Comparison of ENCODE assay signal across 25 cellular contexts in the genomic region with DNA sequence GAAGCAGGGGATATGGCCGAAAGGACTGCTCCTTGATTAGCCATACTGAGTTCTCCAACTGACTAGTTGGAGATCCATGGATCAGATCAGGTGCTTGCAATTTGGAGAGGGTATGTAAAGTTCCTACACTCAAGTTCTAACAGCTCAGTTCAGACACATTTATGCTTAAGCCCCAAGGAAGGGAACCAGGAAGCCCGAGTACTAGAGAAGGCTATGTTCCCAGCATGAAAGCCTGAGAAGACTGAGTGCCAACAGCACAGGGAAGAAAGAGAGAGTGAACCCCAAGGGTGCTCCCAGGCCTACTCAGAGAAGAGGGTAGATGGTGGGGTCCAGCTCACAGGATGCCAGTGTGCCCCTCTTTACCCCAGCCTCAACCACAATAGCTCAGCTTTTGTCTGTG.
"Had no signal": no experiment of that assay in that cellular context is flagged by ENCODE, and none has a peak within 500 bp of the region (broad histone marks: within the 10 kb centered on the region; RNA-seq: fewer than 3 reads in every experiment).

No MANE protein-coding gene starts in this region.

- H3K4me3 ChIP-seq: esophagus squamous epithelium, mucosa of descending colon, prostate gland, smooth muscle cell, tibial artery, uterus had no signal

- DNase-seq: activated CD4-positive, alpha-beta T cell treated with anti-CD3 and anti-CD28 coated beads, Interleukin-2, amount 10 ng/mL, durations not matched to agents 7 days and 5 days; activated CD4-positive, CD25-positive, alpha-beta regulatory T cell; activated CD8-positive, alpha-beta memory T cell treated with anti-CD3 and anti-CD28 coated beads, Interleukin-2, amount 50 U/mL, for 4 hours; activated CD8-positive, alpha-beta T cell treated with anti-CD3 and anti-CD28 coated beads, Interleukin-2, amount 10 ng/mL, durations not matched to agents 7 days and 5 days; activated effector memory CD4-positive, alpha-beta T cell treated with Interleukin-2 at 50 U/mL for 16 hours; activated naive CD4-positive, alpha-beta T cell treated with anti-CD3 and anti-CD28 coated beads, Interleukin-2, amount 50 U/mL, for 16 hours; activated T-cell treated with anti-CD3 and anti-CD28 coated beads, Interleukin-2, amount 50 U/mL, for 48 hours; aorta; cerebellar nuclear complex; effector memory CD4-positive, alpha-beta T cell; esophagus squamous epithelium; left colon; mucosa of descending colon; naive B cell; SK-N-SH; stimulated activated CD4-positive, alpha-beta T cell treated with anti-CD3 and anti-CD28 coated beads, Interleukin-4, amount 100 ng/mL, for 24 hours; T-cell; tibial artery; uterus had no signal

- H3K27me3 Mint-ChIP-seq: dendritic cell treated with granulocyte-macrophage colony-stimulating factor and Interleukin-4, amounts not matched to agents 40 ng/mL and 50 ng/mL, for 4 days had no signal

- H3K27ac ChIP-seq: esophagus squamous epithelium, prostate gland, tibial artery, uterus had no signal

- H3K4me1 ChIP-seq: prostate gland, uterus had no signal

- H3K4me1 Mint-ChIP-seq: activated CD4-positive, alpha-beta T cell treated with anti-CD3 and anti-CD28 coated beads, Interleukin-2, amount 10 ng/mL, durations not matched to agents 7 days and 5 days; neural crest cell; stimulated activated effector memory CD8-positive, alpha-beta T cell treated with anti-CD3 and anti-CD28 coated beads, Interleukin-12 subunit alpha, Interleukin-12 subunit beta, amount 100 ng/mL, for 72 hours; T-cell had no signal

- H3K36me3 ChIP-seq: esophagus squamous epithelium, prostate gland, tibial artery, uterus had no signal

- H3K27me3 ChIP-seq: esophagus squamous epithelium, tibial artery, uterus had no signal

- ATAC-seq: activated CD8-positive, alpha-beta T cell treated with anti-CD3 and anti-CD28 coated beads, Interleukin-2, amount 10 ng/mL, durations not matched to agents 7 days and 5 days; left colon; mucosa of descending colon; sciatic nerve; stimulated activated effector memory CD8-positive, alpha-beta T cell treated with anti-CD3 and anti-CD28 coated beads, Interleukin-12 subunit alpha, Interleukin-12 subunit beta, amount 100 ng/mL, for 72 hours; T-cell had no signal

- H3K4me2 ChIP-seq: SK-N-SH, smooth muscle cell had no signal

- H3K36me3 Mint-ChIP-seq: naive B cell; stimulated activated effector memory CD8-positive, alpha-beta T cell treated with anti-CD3 and anti-CD28 coated beads, Interleukin-12 subunit alpha, Interleukin-12 subunit beta, amount 100 ng/mL, for 72 hours; T-cell had no signal

- H3K4me3 Mint-ChIP-seq: activated CD4-positive, alpha-beta T cell treated with anti-CD3 and anti-CD28 coated beads, Interleukin-2, amount 10 ng/mL, durations not matched to agents 7 days and 5 days; activated CD8-positive, alpha-beta T cell treated with anti-CD3 and anti-CD28 coated beads, Interleukin-2, amount 10 ng/mL, durations not matched to agents 7 days and 5 days; dendritic cell treated with granulocyte-macrophage colony-stimulating factor and Interleukin-4, amounts not matched to agents 40 ng/mL and 50 ng/mL, for 4 days; naive B cell; neural crest cell; stimulated activated effector memory CD8-positive, alpha-beta T cell treated with anti-CD3 and anti-CD28 coated beads, Interleukin-12 subunit alpha, Interleukin-12 subunit beta, amount 100 ng/mL, for 72 hours; T-cell had no signal

- H3K9ac ChIP-seq: SK-N-SH had no signal

- H3K9me3 ChIP-seq: esophagus squamous epithelium, mucosa of descending colon, prostate gland, SK-N-SH, tibial artery, uterus had no signal

- H3K9me3 Mint-ChIP-seq: activated CD4-positive, alpha-beta T cell treated with anti-CD3 and anti-CD28 coated beads, Interleukin-2, amount 10 ng/mL, durations not matched to agents 7 days and 5 days; dendritic cell treated with granulocyte-macrophage colony-stimulating factor and Interleukin-4, amounts not matched to agents 40 ng/mL and 50 ng/mL, for 4 days; naive B cell; neural crest cell; stimulated activated effector memory CD8-positive, alpha-beta T cell treated with anti-CD3 and anti-CD28 coated beads, Interleukin-12 subunit alpha, Interleukin-12 subunit beta, amount 100 ng/mL, for 72 hours; T-cell had no signal

- H3K27ac Mint-ChIP-seq: activated CD4-positive, alpha-beta T cell treated with anti-CD3 and anti-CD28 coated beads, Interleukin-2, amount 10 ng/mL, durations not matched to agents 7 days and 5 days; activated CD8-positive, alpha-beta T cell treated with anti-CD3 and anti-CD28 coated beads, Interleukin-2, amount 10 ng/mL, durations not matched to agents 7 days and 5 days; dendritic cell treated with granulocyte-macrophage colony-stimulating factor and Interleukin-4, amounts not matched to agents 40 ng/mL and 50 ng/mL, for 4 days; stimulated activated effector memory CD8-positive, alpha-beta T cell treated with anti-CD3 and anti-CD28 coated beads, Interleukin-12 subunit alpha, Interleukin-12 subunit beta, amount 100 ng/mL, for 72 hours; T-cell had no signal
